Comparison of ENCODE assay signal across 18 cellular contexts in genomic region chr2:229050063-229050635, GRCh38.
"Had no signal": no experiment of that assay in that cellular context is flagged by ENCODE, and none has a peak within 500 bp of the region (broad histone marks: within the 10 kb centered on the region; RNA-seq: fewer than 3 reads in every experiment).

No MANE protein-coding gene starts in this region.

- H3K4me1 ChIP-seq: colonic mucosa, gastroesophageal sphincter, right atrium auricular region, sigmoid colon, suprapubic skin, thyroid gland had no signal

- H3K27ac ChIP-seq: colonic mucosa, gastroesophageal sphincter, ovary, right atrium auricular region, sigmoid colon, skin epidermis, suprapubic skin, thyroid gland had no signal

- H3K27me3 ChIP-seq: colonic mucosa, gastroesophageal sphincter, ovary, right atrium auricular region, sigmoid colon, suprapubic skin, thyroid gland had no signal

- H3K4me3 ChIP-seq: colonic mucosa, gastroesophageal sphincter, ovary, right atrium auricular region, sigmoid colon, skin epidermis, suprapubic skin, thyroid gland had no signal

- H3K4me1 Mint-ChIP-seq: naive thymus-derived CD4-positive, alpha-beta T cell; nephron progenitor cell had no signal

- H3K27ac Mint-ChIP-seq: naive thymus-derived CD4-positive, alpha-beta T cell; nephron progenitor cell; type B pancreatic cell had no signal

- H3K36me3 Mint-ChIP-seq: naive thymus-derived CD4-positive, alpha-beta T cell; type B pancreatic cell had no signal

- H3K36me3 ChIP-seq: colonic mucosa, gastroesophageal sphincter, ovary, right atrium auricular region, sigmoid colon, suprapubic skin, thyroid gland had no signal

- DNase-seq: colonic mucosa; dermis blood vessel endothelial cell; erythroblast; glutamatergic neuron; islet precursor cell; mammary epithelial cell; naive thymus-derived CD4-positive, alpha-beta T cell; nephron progenitor cell; ovary; sigmoid colon; stimulated activated CD4-positive, alpha-beta T cell treated with anti-CD3 and anti-CD28 coated beads, Interleukin-2, amount 100 ng/mL, for 48 hours; stimulated activated naive CD4-positive, alpha-beta T cell treated with Interleukin-2 at 50 U/mL for 16 hours; thyroid gland had no signal

- H3K27me3 Mint-ChIP-seq: naive thymus-derived CD4-positive, alpha-beta T cell; type B pancreatic cell had no signal

- H3K9me3 ChIP-seq: colonic mucosa, gastroesophageal sphincter, ovary, right atrium auricular region, sigmoid colon, suprapubic skin, thyroid gland had no signal

- H3K9me3 Mint-ChIP-seq: nephron progenitor cell, type B pancreatic cell had no signal

- H3K4me3 Mint-ChIP-seq: naive thymus-derived CD4-positive, alpha-beta T cell; nephron progenitor cell; type B pancreatic cell had no signal
